In genomic region chr2:153622285-153622684, GRCh38 we compare ENCODE assay signal across 21 cellular contexts.
A peak's percentile ranks its signal among the peaks of the same experiment; 100 is the strongest.
DNase-seq lines count a peak whose midpoint lies in the region; ATAC-seq, FAIRE-seq and TF ChIP-seq lines count a peak whose summit lies in the region.
"Had no signal": no experiment of that assay in that cellular context is flagged by ENCODE, and none has a peak within 500 bp of the region (broad histone marks: within the 10 kb centered on the region; RNA-seq: fewer than 3 reads in every experiment).

No MANE protein-coding gene starts in this region.

- H4K8ac ChIP-seq in neuronal stem cell (ENCODE audit: low read depth, low read length), result no peak overlapping the region

- H3K4me2 ChIP-seq in neuronal stem cell (ENCODE audit: insufficient read depth, low read length, poor library complexity, severe bottlenecking), result no peak overlapping the region

- H3K27ac Mint-ChIP-seq in MCF 10A (ENCODE audit: low read depth, unreplicated experiment), result no peak overlapping the region
- H3K27ac Mint-ChIP-seq: activated naive CD4-positive, alpha-beta T cell treated with anti-CD3 and anti-CD28 coated beads, Interleukin-2, amount 50 U/mL, for 72 hours; natural killer cell treated with Interleukin-12 subunit alpha and Interleukin-12 subunit beta and Interleukin-15 and Interleukin-18, amount 100 ng/mL, for 72 hours; T-helper 1 cell treated with Interleukin-12 subunit alpha and Interleukin-12 subunit beta and Interleukin-4 antibody, amounts not matched to agents 30 μg/mL and 1 μg/mL, for 36 hours had no signal

- no peak overlapping the region for H3K14ac ChIP-seq in neuronal stem cell (ENCODE audit: low read length)

- H2BK5ac ChIP-seq in neuronal stem cell (ENCODE audit: low read length), result no peak overlapping the region

- no peak overlapping the region for H2BK12ac ChIP-seq in neuronal stem cell (ENCODE audit: low read length)

- no peaks in the 10 kb centered on the region for H3K79me1 ChIP-seq in neuronal stem cell (ENCODE audit: low read depth, low read length)

- no peak overlapping the region for H3K4ac ChIP-seq in neuronal stem cell (ENCODE audit: low read length)

- H3K9ac ChIP-seq in NT2/D1 (ENCODE audit: insufficient read length, low read depth) (no peak overlapping the region), neuronal stem cell (ENCODE audit: low read depth, low read length, poor library complexity) (no peak overlapping the region)

- TF ChIP-seq POLR2A in breast epithelium (IDR thresholded peaks at IDR 0.05) (no peak), gastroesophageal sphincter (IDR thresholded peaks at IDR 0.05) (no peak)

- CTCF ChIA-PET in MCF 10A (lab: Yijun Ruan, JAX), result interaction anchor here (0.6 to 1.1 kb wide), 4 partner anchors 25 to 698 kb away, joined by 3 to 4 read pairs (median 3); no protein-coding TSS in a partner anchor

- no peak overlapping the region for H2BK15ac ChIP-seq in neuronal stem cell (ENCODE audit: low read length)

- no CpG with 5 or more reads among the region's 4 CpGs for WGBS in neuronal stem cell (ENCODE audit: extremely low coverage in 2 of 2, insufficient read length in 2 of 2, insufficient replicate concordance in 1 of 2), 2 donors
- 68 to 74% methylated on average over 4 of the region's 4 CpGs for WGBS in gastroesophageal sphincter (ENCODE audit: low coverage in 1 of 2), 2 donors

- no peak overlapping the region for H3K18ac ChIP-seq in neuronal stem cell (ENCODE audit: low read length)

- no peak overlapping the region for H3K23ac ChIP-seq in neuronal stem cell (ENCODE audit: low read depth, low read length, poor library complexity)

- no peak overlapping the region for H2AK5ac ChIP-seq in neuronal stem cell (ENCODE audit: low read depth, low read length)

- no peak overlapping the region for H4K91ac ChIP-seq in neuronal stem cell (ENCODE audit: low read depth, low read length, poor library complexity)

- no peaks in the 10 kb centered on the region for H3K36me3 Mint-ChIP-seq in MCF 10A (ENCODE audit: insufficient read depth, unreplicated experiment)
- H3K36me3 Mint-ChIP-seq: activated naive CD4-positive, alpha-beta T cell treated with anti-CD3 and anti-CD28 coated beads, Interleukin-2, amount 50 U/mL, for 72 hours had no signal

- H3K27me3 ChIP-seq in breast epithelium (no peaks in the 10 kb centered on the region), NT2/D1 (ENCODE audit: insufficient read depth, insufficient read length) (no peaks in the 10 kb centered on the region), neuronal stem cell (ENCODE audit: control insufficient read depth in 3 of 3, insufficient read depth in 3 of 3, low read depth in 1 of 3, low read length in 3 of 3) (no peaks in the 10 kb centered on the region), gastroesophageal sphincter (no peaks in the 10 kb centered on the region)
- H3K27me3 ChIP-seq: sigmoid colon, thyroid gland had no signal

- no peak overlapping the region for H3K4me3 Mint-ChIP-seq in MCF 10A (ENCODE audit: unreplicated experiment)
- H3K4me3 Mint-ChIP-seq: natural killer cell treated with Interleukin-12 subunit alpha and Interleukin-12 subunit beta and Interleukin-15 and Interleukin-18, amount 100 ng/mL, for 72 hours; T-helper 1 cell treated with Interleukin-12 subunit alpha and Interleukin-12 subunit beta and Interleukin-4 antibody, amounts not matched to agents 30 μg/mL and 1 μg/mL, for 36 hours had no signal

- H3K4me1 Mint-ChIP-seq in MCF 10A (ENCODE audit: insufficient read depth, unreplicated experiment), result no peaks in the 10 kb centered on the region

- TF ChIP-seq CTCF in MCF 10A (IDR thresholded peaks at IDR 0.05; ENCODE audit: unreplicated experiment), result peak; percentile 14
- TF ChIP-seq CTCF in breast epithelium (IDR thresholded peaks at IDR 0.05), result no peak
- peak; percentile 14 for TF ChIP-seq CTCF in epithelial cell of esophagus (IDR thresholded peaks at IDR 0.05; ENCODE audit: insufficient read depth, low read depth, low read length, missing control alignments)
- no peak for TF ChIP-seq CTCF in gastroesophageal sphincter (IDR thresholded peaks at IDR 0.05)

- H3K27me3 Mint-ChIP-seq in MCF 10A (ENCODE audit: insufficient read depth, unreplicated experiment), result peaks cover 19% of the 10 kb centered on the region
- H3K27me3 Mint-ChIP-seq: natural killer cell treated with Interleukin-12 subunit alpha and Interleukin-12 subunit beta and Interleukin-15 and Interleukin-18, amount 100 ng/mL, for 72 hours had no signal

- ATAC-seq in GM21825 (IDR thresholded peaks at IDR 0.05; ENCODE audit: unreplicated experiment) (no peak), gastroesophageal sphincter (no peak)
- ATAC-seq: activated naive CD4-positive, alpha-beta T cell treated with anti-CD3 and anti-CD28 coated beads, Interleukin-2, amount 50 U/mL, for 72 hours; lower lobe of right lung; natural killer cell treated with Interleukin-12 subunit alpha and Interleukin-12 subunit beta and Interleukin-15 and Interleukin-18, amount 100 ng/mL, for 72 hours had no signal

- peaks cover 11% of the 10 kb centered on the region for H3K9me3 Mint-ChIP-seq in MCF 10A (ENCODE audit: unreplicated experiment)

- H3K4me1 ChIP-seq in breast epithelium, result no peaks in the 10 kb centered on the region
- no peaks in the 10 kb centered on the region for H3K4me1 ChIP-seq in NT2/D1 (ENCODE audit: insufficient read depth, insufficient read length)
- no peaks in the 10 kb centered on the region for H3K4me1 ChIP-seq in neuronal stem cell (ENCODE audit: control insufficient read depth in 2 of 2, insufficient read depth in 1 of 2, low read depth in 1 of 2, low read length in 2 of 2)
- H3K4me1 ChIP-seq in gastroesophageal sphincter, result no peaks in the 10 kb centered on the region
- H3K4me1 ChIP-seq: lower lobe of right lung, sigmoid colon, thyroid gland had no signal

- intact Hi-C loops in MCF 10A (cut with micrococcal nuclease), result no loop called here
- intact Hi-C loops in breast epithelium (cut with DNase I; ENCODE audit: low total_unique reads), result no loop called here

- FAIRE-seq in urothelium cell line (lab: Jason Lieb, UNC), result no peak
- FAIRE-seq: bronchial epithelial cell had no signal

- DNase-seq in MCF 10A (ENCODE audit: unreplicated experiment), result peak; percentile 17
- no peak for DNase-seq in breast epithelium (ENCODE audit: low spot score in 2 of 2)
- DNase-seq in NT2/D1 (ENCODE audit: low read depth, low spot score), result peak; percentile 5
- DNase-seq in epithelial cell of esophagus (ENCODE audit: low read depth), result no peak
- DNase-seq in urothelium cell line (ENCODE audit: low spot score), result peak; percentile 5
- no peak for DNase-seq in neuronal stem cell (ENCODE audit: low spot score)
- DNase-seq: activated T-cell treated with anti-CD3 and anti-CD28 coated beads for 4 hours; DMS79; lower lobe of right lung; NCI-H1417 treated with DMSO at 0.1 percent for 48 hours; NCI-H510A treated with DMSO at 0.1 percent for 48 hours; RPMI8226; sigmoid colon; stimulated activated CD4-positive, alpha-beta T cell treated with anti-CD3 and anti-CD28 coated beads, Interleukin-4, amount 100 ng/mL, for 24 hours; thyroid gland had no signal

- no peak overlapping the region for H2BK120ac ChIP-seq in neuronal stem cell (ENCODE audit: low read depth, low read length)

- H3K27ac ChIP-seq in breast epithelium (no peak overlapping the region), neuronal stem cell (replicated peaks; ENCODE audit: low read length) (no peak overlapping the region), gastroesophageal sphincter (no peak overlapping the region)
- H3K27ac ChIP-seq: lower lobe of right lung, sigmoid colon, thyroid gland had no signal

- no peak for TF ChIP-seq EP300 in gastroesophageal sphincter (IDR thresholded peaks at IDR 0.05)

- H2AFZ ChIP-seq in neuronal stem cell (ENCODE audit: low read length), result no peak overlapping the region

- H3K4me3 ChIP-seq in breast epithelium (no peak overlapping the region), NT2/D1 (ENCODE audit: insufficient read length, low read depth) (no peak overlapping the region), epithelial cell of esophagus (ENCODE audit: low read length) (no peak overlapping the region), neuronal stem cell (ENCODE audit: low read length in 2 of 2) (no peak overlapping the region), gastroesophageal sphincter (no peak overlapping the region)
- H3K4me3 ChIP-seq: lower lobe of right lung, sigmoid colon, thyroid gland had no signal

- H3K36me3 ChIP-seq in breast epithelium (no peaks in the 10 kb centered on the region), NT2/D1 (ENCODE audit: insufficient read depth, insufficient read length, low read length) (no peaks in the 10 kb centered on the region), neuronal stem cell (replicated peaks in 1 of 2; ENCODE audit: control insufficient read depth in 2 of 2, insufficient read depth in 2 of 2, low read length in 2 of 2) (no peaks in the 10 kb centered on the region), gastroesophageal sphincter (no peaks in the 10 kb centered on the region)
- H3K36me3 ChIP-seq: lower lobe of right lung, sigmoid colon, thyroid gland had no signal

- H3K9me3 ChIP-seq in breast epithelium, result peaks cover 8 to 17% of the 10 kb centered on the region in 2 donors
- H3K9me3 ChIP-seq in NT2/D1 (ENCODE audit: insufficient read depth, low read length), result peaks cover 4% of the 10 kb centered on the region; the same call in 1 of the 2 replicates
- no peaks in the 10 kb centered on the region for H3K9me3 ChIP-seq in neuronal stem cell (replicated peaks in 1 of 2; ENCODE audit: control insufficient read depth in 2 of 2, insufficient read depth in 1 of 2, low read depth in 1 of 2, low read length in 2 of 2)
- peaks cover 0 to 19% (median 0%) of the 10 kb centered on the region in 3 donors for H3K9me3 ChIP-seq in gastroesophageal sphincter
- H3K9me3 ChIP-seq: thyroid gland had no signal

- BruUV-seq in MCF 10A (replicated peaks; lab: Mats Ljungman, UMichigan), result no TSS peak

- POLR2A ChIA-PET in MCF 10A (lab: Yijun Ruan, JAX), result no interaction called here

Comparison
In these comparisons a context has a peak if more than half of its experiments do, and no peak if none do; other contexts are left out.
1. DNase-seq: peak in MCF 10A (single experiment), NT2/D1 (single experiment) and urothelium cell line (single experiment); none in breast epithelium (0 of 2), epithelial cell of esophagus (single experiment) and neuronal stem cell (single experiment).
2. CTCF ChIP-seq: peak in MCF 10A (single experiment) and epithelial cell of esophagus (single experiment); none in breast epithelium (0 of 3) and gastroesophageal sphincter (0 of 4).